1 cellular context compared by ENCODE assay signal in genomic region chr20:23415958-23416583, GRCh38.
TF ChIP-seq lines count a peak whose summit lies in the region.

No MANE protein-coding gene starts in this region.

TF ChIP-seq in WTC11, 78 proteins besides CTCF, POLR2A, EP300 and RAD21:
- no peak for TF ChIP-seq NR3C1 (CRISPR knock-in tag; conservative IDR thresholded peaks at IDR 0.05; ENCODE audit: low read depth)
- no peak for TF ChIP-seq HMGA2 (CRISPR knock-in tag; IDR thresholded peaks at IDR 0.05)
- TF ChIP-seq, protein P1, sequence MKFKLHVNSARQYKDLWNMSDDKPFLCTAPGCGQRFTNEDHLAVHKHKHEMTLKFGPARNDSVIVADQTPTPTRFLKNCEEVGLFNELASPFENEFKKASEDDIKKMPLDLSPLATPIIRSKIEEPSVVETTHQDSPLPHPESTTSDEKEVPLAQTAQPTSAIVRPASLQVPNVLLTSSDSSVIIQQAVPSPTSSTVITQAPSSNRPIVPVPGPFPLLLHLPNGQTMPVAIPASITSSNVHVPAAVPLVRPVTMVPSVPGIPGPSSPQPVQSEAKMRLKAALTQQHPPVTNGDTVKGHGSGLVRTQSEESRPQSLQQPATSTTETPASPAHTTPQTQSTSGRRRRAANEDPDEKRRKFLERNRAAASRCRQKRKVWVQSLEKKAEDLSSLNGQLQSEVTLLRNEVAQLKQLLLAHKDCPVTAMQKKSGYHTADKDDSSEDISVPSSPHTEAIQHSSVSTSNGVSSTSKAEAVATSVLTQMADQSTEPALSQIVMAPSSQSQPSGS (CRISPR knock-in tag; IDR thresholded peaks at IDR 0.05; ENCODE audit: borderline replicate concordance, low read depth) = no peak
- TF ChIP-seq, protein P2, sequence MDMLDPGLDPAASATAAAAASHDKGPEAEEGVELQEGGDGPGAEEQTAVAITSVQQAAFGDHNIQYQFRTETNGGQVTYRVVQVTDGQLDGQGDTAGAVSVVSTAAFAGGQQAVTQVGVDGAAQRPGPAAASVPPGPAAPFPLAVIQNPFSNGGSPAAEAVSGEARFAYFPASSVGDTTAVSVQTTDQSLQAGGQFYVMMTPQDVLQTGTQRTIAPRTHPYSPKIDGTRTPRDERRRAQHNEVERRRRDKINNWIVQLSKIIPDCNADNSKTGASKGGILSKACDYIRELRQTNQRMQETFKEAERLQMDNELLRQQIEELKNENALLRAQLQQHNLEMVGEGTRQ (CRISPR knock-in tag; IDR thresholded peaks at IDR 0.05) = no peak
- no peak for TF ChIP-seq GRHL2 (CRISPR knock-in tag; IDR thresholded peaks at IDR 0.05; ENCODE audit: insufficient replicate concordance, severe bottlenecking)
- TF ChIP-seq SOX15 (CRISPR knock-in tag; IDR thresholded peaks at IDR 0.05) = no peak
- TF ChIP-seq, protein P3, sequence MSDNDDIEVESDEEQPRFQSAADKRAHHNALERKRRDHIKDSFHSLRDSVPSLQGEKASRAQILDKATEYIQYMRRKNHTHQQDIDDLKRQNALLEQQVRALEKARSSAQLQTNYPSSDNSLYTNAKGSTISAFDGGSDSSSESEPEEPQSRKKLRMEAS (CRISPR knock-in tag; IDR thresholded peaks at IDR 0.05) = no peak
- no peak for TF ChIP-seq NR2C2 (CRISPR knock-in tag; IDR thresholded peaks at IDR 0.05)
- no peak for TF ChIP-seq ZNF425 (CRISPR knock-in tag; conservative IDR thresholded peaks at IDR 0.05)
- no peak for TF ChIP-seq NFYB (CRISPR knock-in tag; conservative IDR thresholded peaks at IDR 0.05; ENCODE audit: low read depth)
- TF ChIP-seq E2F4 (CRISPR knock-in tag; IDR thresholded peaks at IDR 0.05; ENCODE audit: borderline replicate concordance, low read depth) = no peak
- no peak for TF ChIP-seq PREB (CRISPR knock-in tag; IDR thresholded peaks at IDR 0.05; ENCODE audit: borderline replicate concordance)
- TF ChIP-seq CBFB (CRISPR knock-in tag; IDR thresholded peaks at IDR 0.05; ENCODE audit: low read depth) = no peak
- no peak for TF ChIP-seq TP53 (CRISPR knock-in tag; IDR thresholded peaks at IDR 0.05)
- no peak for TF ChIP-seq ZMAT4 (CRISPR knock-in tag; IDR thresholded peaks at IDR 0.05)
- no peak for TF ChIP-seq ZNF423 (CRISPR knock-in tag; IDR thresholded peaks at IDR 0.05)
